33 cellular contexts compared by ENCODE assay signal in genomic region chr20:53133628-53134027, GRCh38.
A peak's percentile ranks its signal among the peaks of the same experiment; 100 is the strongest.
DNase-seq lines count a peak whose midpoint lies in the region; ATAC-seq and TF ChIP-seq lines count a peak whose summit lies in the region.
"Had no signal": no experiment of that assay in that cellular context is flagged by ENCODE, and none has a peak within 500 bp of the region (broad histone marks: within the 10 kb centered on the region; RNA-seq: fewer than 3 reads in every experiment).

No MANE protein-coding gene starts in this region.

- WGBS in adrenal gland, 4 donors: 20 to 36% (median 27%) methylated on average over 4 of the region's 4 CpGs
- 35 to 40% methylated on average over 4 of the region's 4 CpGs for WGBS in testis, 2 donors

- peak; percentile 86 for ATAC-seq in sciatic nerve
- no peak for ATAC-seq in stimulated activated effector memory CD8-positive, alpha-beta T cell treated with anti-CD3 and anti-CD28 coated beads, Interleukin-12 subunit alpha, Interleukin-12 subunit beta, amount 100 ng/mL, for 72 hours
- ATAC-seq: A549; CD8-positive, alpha-beta T cell had no signal

- H3K9me3 Mint-ChIP-seq in activated naive CD4-positive, alpha-beta T cell treated with anti-CD3 and anti-CD28 coated beads for 36 hours: no peaks in the 10 kb centered on the region
- no peaks in the 10 kb centered on the region for H3K9me3 Mint-ChIP-seq in stimulated activated effector memory CD8-positive, alpha-beta T cell treated with anti-CD3 and anti-CD28 coated beads, Interleukin-12 subunit alpha, Interleukin-12 subunit beta, amount 100 ng/mL, for 72 hours
- H3K9me3 Mint-ChIP-seq: CD14-positive monocyte; CD4-positive, alpha-beta memory T cell; CD4-positive, alpha-beta T cell; CD8-positive, alpha-beta memory T cell; CD8-positive, alpha-beta T cell had no signal

- TF ChIP-seq POLR2A in adrenal gland (IDR thresholded peaks at IDR 0.05): no peak
- TF ChIP-seq POLR2A in testis (IDR thresholded peaks at IDR 0.05): no peak

- H3K9me3 ChIP-seq in adrenal gland (replicated peaks in 1 of 3): no peaks in the 10 kb centered on the region
- H3K9me3 ChIP-seq in testis: no peaks in the 10 kb centered on the region
- H3K9me3 ChIP-seq in colonic mucosa: no peaks in the 10 kb centered on the region
- H3K9me3 ChIP-seq: A549, BE2C, BLaER1, Caco-2 had no signal

- H3K4me1 ChIP-seq in adrenal gland (replicated peaks in 1 of 2) (peaks cover 8 to 34% of the 10 kb centered on the region in 2 donors), testis (peaks cover 33% of the 10 kb centered on the region), colonic mucosa (no peaks in the 10 kb centered on the region)
- H3K4me1 ChIP-seq: A549, BE2C, BLaER1, Caco-2 had no signal

- H3K27me3 ChIP-seq in adrenal gland (no peaks in the 10 kb centered on the region), testis (no peaks in the 10 kb centered on the region), colonic mucosa (no peaks in the 10 kb centered on the region)
- H3K27me3 ChIP-seq: BE2C; BLaER1; BLaER1 treated with 17β-estradiol and CSF1 and Interleukin-3, amounts not matched to agents 10 nM and 100 nM had no signal

- peaks cover 17% of the 10 kb centered on the region for H3K36me3 Mint-ChIP-seq in activated naive CD4-positive, alpha-beta T cell treated with anti-CD3 and anti-CD28 coated beads for 36 hours (ENCODE audit: low read depth)
- no peaks in the 10 kb centered on the region for H3K36me3 Mint-ChIP-seq in stimulated activated effector memory CD8-positive, alpha-beta T cell treated with anti-CD3 and anti-CD28 coated beads, Interleukin-12 subunit alpha, Interleukin-12 subunit beta, amount 100 ng/mL, for 72 hours
- H3K36me3 Mint-ChIP-seq: CD14-positive monocyte; CD4-positive, alpha-beta memory T cell; CD4-positive, CD25-positive, alpha-beta regulatory T cell; CD8-positive, alpha-beta memory T cell; CD8-positive, alpha-beta T cell had no signal

- no peak overlapping the region for H3K9ac ChIP-seq in colonic mucosa (ENCODE audit: low read depth in 2 of 2, low read length in 2 of 2)
- H3K9ac ChIP-seq: BLaER1; BLaER1 treated with 17β-estradiol and CSF1 and Interleukin-3, amounts not matched to agents 10 nM and 100 nM had no signal

- H3K27ac Mint-ChIP-seq in activated naive CD4-positive, alpha-beta T cell treated with anti-CD3 and anti-CD28 coated beads for 36 hours: no peak overlapping the region
- no peak overlapping the region for H3K27ac Mint-ChIP-seq in stimulated activated effector memory CD8-positive, alpha-beta T cell treated with anti-CD3 and anti-CD28 coated beads, Interleukin-12 subunit alpha, Interleukin-12 subunit beta, amount 100 ng/mL, for 72 hours
- H3K27ac Mint-ChIP-seq: B cell; CD14-positive monocyte; CD4-positive, alpha-beta memory T cell; CD4-positive, alpha-beta T cell; CD4-positive, CD25-positive, alpha-beta regulatory T cell; CD8-positive, alpha-beta memory T cell; CD8-positive, alpha-beta T cell had no signal

- peaks cover 53% of the 10 kb centered on the region for H3K4me1 Mint-ChIP-seq in activated naive CD4-positive, alpha-beta T cell treated with anti-CD3 and anti-CD28 coated beads for 36 hours (ENCODE audit: low read depth)
- no peaks in the 10 kb centered on the region for H3K4me1 Mint-ChIP-seq in stimulated activated effector memory CD8-positive, alpha-beta T cell treated with anti-CD3 and anti-CD28 coated beads, Interleukin-12 subunit alpha, Interleukin-12 subunit beta, amount 100 ng/mL, for 72 hours
- H3K4me1 Mint-ChIP-seq: B cell; CD14-positive monocyte; CD8-positive, alpha-beta memory T cell had no signal

- CTCF ChIA-PET in activated naive CD4-positive, alpha-beta T cell treated with anti-CD3 and anti-CD28 coated beads for 36 hours (lab: Charles Lee): interaction anchor here (1.0 kb wide), 1 partner anchor 82 kb away, joined by 3 read pairs; no protein-coding TSS in a partner anchor

- DNase-seq in adrenal gland (peak in 5 of 7 donors; percentile 20 to 65 (median 43)), sciatic nerve (ENCODE audit: low spot score) (no peak), testis (no peak), colonic mucosa (no peak)
- no peak for DNase-seq in activated naive CD4-positive, alpha-beta T cell treated with anti-CD3 and anti-CD28 coated beads for 36 hours
- no peak for DNase-seq in stimulated activated effector memory CD8-positive, alpha-beta T cell treated with anti-CD3 and anti-CD28 coated beads, Interleukin-12 subunit alpha, Interleukin-12 subunit beta, amount 100 ng/mL, for 72 hours (ENCODE audit: low spot score in 2 of 2)
- DNase-seq: 8988T; ACHN; AML-193; BE2C; C1 segment of cervical spinal cord; Caco-2; Calu3; CD4-positive, alpha-beta memory T cell; CD4-positive, alpha-beta T cell; CD4-positive, CD25-positive, alpha-beta regulatory T cell; CD8-positive, alpha-beta memory T cell; CD8-positive, alpha-beta T cell; COR-L47; DMS 273 treated with DMSO at 0.1 percent for 48 hours; DMS153; DMS53; DMS79; DMS79 treated with DMSO at 0.1 percent for 48 hours; DND-41; EL had no signal

- no peaks in the 10 kb centered on the region for H3K27me3 Mint-ChIP-seq in activated naive CD4-positive, alpha-beta T cell treated with anti-CD3 and anti-CD28 coated beads for 36 hours (ENCODE audit: low read depth)
- H3K27me3 Mint-ChIP-seq: CD4-positive, alpha-beta T cell had no signal

- TF ChIP-seq CTCF in adrenal gland (IDR thresholded peaks at IDR 0.05): no peak
- TF ChIP-seq CTCF in testis (IDR thresholded peaks at IDR 0.05): no peak
- no peak for TF ChIP-seq CTCF in colonic mucosa (IDR thresholded peaks at IDR 0.05)

- no peaks in the 10 kb centered on the region for H3K36me3 ChIP-seq in adrenal gland (replicated peaks in 1 of 2)
- H3K36me3 ChIP-seq in testis (ENCODE audit: low read depth, missing control alignments): no peaks in the 10 kb centered on the region
- H3K36me3 ChIP-seq in colonic mucosa: no peaks in the 10 kb centered on the region
- H3K36me3 ChIP-seq: BE2C; BLaER1; BLaER1 treated with 17β-estradiol and CSF1 and Interleukin-3, amounts not matched to agents 10 nM and 100 nM had no signal

- H3K27ac ChIP-seq in adrenal gland (peak overlapping the region in 4 of 5 donors; percentile 30 to 76 (median 50)), testis (peak overlapping the region; percentile 48 to 80), colonic mucosa (no peak overlapping the region)
- H3K27ac ChIP-seq: 22Rv1; A549; BLaER1; BLaER1 treated with 17β-estradiol and CSF1 and Interleukin-3, amounts not matched to agents 10 nM and 100 nM; C4-2B had no signal

- intact Hi-C loops in adrenal gland (cut with DNase I): no loop called here
- intact Hi-C loops in sciatic nerve (cut with DNase I): no loop called here
- intact Hi-C loops in testis (cut with DNase I; ENCODE audit: low total_unique reads): no loop called here
- intact Hi-C loops in activated naive CD4-positive, alpha-beta T cell treated with anti-CD3 and anti-CD28 coated beads for 36 hours (cut with micrococcal nuclease): no loop called here
- intact Hi-C loops in colonic mucosa (cut with DNase I): no loop called here

- H3K4me3 Mint-ChIP-seq in activated naive CD4-positive, alpha-beta T cell treated with anti-CD3 and anti-CD28 coated beads for 36 hours: no peak overlapping the region
- H3K4me3 Mint-ChIP-seq in stimulated activated effector memory CD8-positive, alpha-beta T cell treated with anti-CD3 and anti-CD28 coated beads, Interleukin-12 subunit alpha, Interleukin-12 subunit beta, amount 100 ng/mL, for 72 hours: no peak overlapping the region
- H3K4me3 Mint-ChIP-seq: B cell; CD14-positive monocyte; CD4-positive, alpha-beta memory T cell; CD4-positive, alpha-beta T cell; CD4-positive, CD25-positive, alpha-beta regulatory T cell; CD8-positive, alpha-beta memory T cell; CD8-positive, alpha-beta T cell had no signal

- H3K4me3 ChIP-seq in adrenal gland: no peak overlapping the region
- H3K4me3 ChIP-seq in testis: no peak overlapping the region
- H3K4me3 ChIP-seq in colonic mucosa: no peak overlapping the region
- H3K4me3 ChIP-seq: A549; BLaER1; BLaER1 treated with 17β-estradiol and CSF1 and Interleukin-3, amounts not matched to agents 10 nM and 100 nM had no signal

Comparison
In these comparisons a context has a peak if more than half of its experiments do, and no peak if none do; other contexts are left out.
1. DNase-seq: peak in adrenal gland (5 of 7); none in sciatic nerve (single experiment), testis (single experiment), activated naive CD4-positive, alpha-beta T cell treated with anti-CD3 and anti-CD28 coated beads for 36 hours (single experiment), colonic mucosa (single experiment) and stimulated activated effector memory CD8-positive, alpha-beta T cell treated with anti-CD3 and anti-CD28 coated beads, Interleukin-12 subunit alpha, Interleukin-12 subunit beta, amount 100 ng/mL, for 72 hours (0 of 2).